In genomic region chr9:122347348-122348287, GRCh38 we compare ENCODE assay signal across 8 cellular contexts. TPM values are rescaled to one million over a fixed set of nuclear protein-coding genes. Genes with fewer than 3 reads are reported as not detected.
A peak's percentile ranks its signal among the peaks of the same experiment; 100 is the strongest.
DNase-seq lines count a peak whose midpoint lies in the region; ATAC-seq and TF ChIP-seq lines count a peak whose summit lies in the region.

No MANE protein-coding gene starts in this region.

- peak in 1 of 3 donors; percentile 20 for DNase-seq in Peyer's patch
- peak; percentile 58 for DNase-seq in dermis blood vessel endothelial cell
- DNase-seq in mucosa of gallbladder (ENCODE audit: low spot score): no peak
- no peak for DNase-seq in iPS-NIHi7 (ENCODE audit: extremely low spot score)
- no peak for DNase-seq in NCI-H82 treated with DMSO at 0.1 percent for 48 hours (lab: John Stamatoyannopoulos, UW; ENCODE audit: unreplicated experiment)

- TF ChIP-seq CTCF in Peyer's patch (IDR thresholded peaks at IDR 0.05): no peak

- H3K9me3 ChIP-seq in Peyer's patch (no peaks in the 10 kb centered on the region), mucosa of stomach (ENCODE audit: control insufficient read depth, low read length) (no peaks in the 10 kb centered on the region)

- no peak for ATAC-seq in HG03342 (IDR thresholded peaks at IDR 0.05; ENCODE audit: unreplicated experiment)

- no peaks in the 10 kb centered on the region for H3K36me3 ChIP-seq in Peyer's patch
- H3K36me3 ChIP-seq in mucosa of stomach (ENCODE audit: control insufficient read depth, insufficient read depth, low read length): no peaks in the 10 kb centered on the region

- H3K4me1 ChIP-seq in Peyer's patch (peaks cover 0 to 9% (median 5%) of the 10 kb centered on the region in 4 donors), mucosa of stomach (ENCODE audit: control insufficient read depth, insufficient read depth, low read length) (peaks cover 24% of the 10 kb centered on the region)

- H3K27me3 ChIP-seq in Peyer's patch (no peaks in the 10 kb centered on the region), mucosa of stomach (ENCODE audit: control insufficient read depth, insufficient read depth, low read length) (peaks cover 3% of the 10 kb centered on the region)

- H3K9ac ChIP-seq in mucosa of stomach (ENCODE audit: low read length): peak overlapping the region; percentile 70

- H3K4me3 ChIP-seq in GM08714 (ENCODE audit: low read length) (peak overlapping the region; percentile 47; the same call in 1 of the 2 replicates), Peyer's patch (peak overlapping the region; percentile 41 to 65 (median 55)), mucosa of stomach (ENCODE audit: low read length) (peak overlapping the region; percentile 3)

- H3K27ac ChIP-seq in Peyer's patch: peak overlapping the region in 3 of 4 donors; percentile 33 to 48 (median 46)

- TF ChIP-seq POLR2A in Peyer's patch (IDR thresholded peaks at IDR 0.05): no peak

RNA-seq across cellular contexts. Expression of gene PTGS1, which starts 23.2 kb away (rescaled TPM):
- total RNA-seq in Peyer's patch (10 to 100 TPM in 3 of 4 donors, 1 to 10 TPM in 1; 6.4 to 17.3 (median 13.8) TPM), dermis blood vessel endothelial cell (2.7 and 3.6 TPM in 2 replicates), mucosa of gallbladder (24.1 TPM)

Comparison
In these comparisons a context has a peak if more than half of its experiments do, and no peak if none do; other contexts are left out.
1. H3K4me3 ChIP-seq: peak in every context shown above with its lines; median percentile 55 in Peyer's patch; 47 in GM08714; 3 in mucosa of stomach.